Comparison of ENCODE assay signal across 18 cellular contexts in the genomic region with DNA sequence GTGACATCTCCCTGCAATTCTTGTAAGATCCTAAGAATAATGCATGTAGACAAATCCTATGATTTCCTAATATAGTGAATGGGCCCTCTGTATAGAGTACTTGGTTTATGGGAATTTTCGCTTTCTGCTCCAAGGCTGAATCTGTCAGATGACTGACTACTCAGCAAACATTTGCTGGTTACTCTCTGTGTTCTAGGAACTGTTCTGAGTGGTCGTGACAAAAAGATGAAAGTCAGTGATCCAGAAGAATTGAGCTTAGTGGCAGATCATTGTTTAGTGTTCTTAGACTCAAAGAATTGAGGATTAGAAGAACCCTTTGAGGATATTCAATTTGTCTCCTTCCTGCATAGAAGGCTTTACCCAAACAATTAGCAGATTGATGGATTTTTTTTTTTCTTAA. TPM values are rescaled to one million over a fixed set of nuclear protein-coding genes. Genes with fewer than 3 reads are reported as not detected.
DNase-seq lines count a peak whose midpoint lies in the region; TF ChIP-seq lines count a peak whose summit lies in the region.
"Had no signal": no experiment of that assay in that cellular context is flagged by ENCODE, and none has a peak within 500 bp of the region (broad histone marks: within the 10 kb centered on the region; RNA-seq: fewer than 3 reads in every experiment).

No MANE protein-coding gene starts in this region.

- H3K27ac Mint-ChIP-seq in activated naive CD4-positive, alpha-beta T cell treated with anti-CD3 and anti-CD28 coated beads, Interleukin-2, amount 50 U/mL, for 24 hours, result peak overlapping the region; percentile 94
- H3K27ac Mint-ChIP-seq in activated T-helper 1 cell treated with anti-CD3 and anti-CD28 coated beads, Interleukin-12 subunit alpha, Interleukin-12 subunit beta, Interleukin-2, Interleukin-4 antibody, amounts not matched to agents 30 ng/mL and 10 ng/mL and 1 ng/mL, durations not matched to agents 14 hours and 24 hours and 36 hours, result peak overlapping the region; percentile 95

- no peaks in the 10 kb centered on the region for H3K9me3 Mint-ChIP-seq in activated naive CD4-positive, alpha-beta T cell treated with anti-CD3 and anti-CD28 coated beads, Interleukin-2, amount 50 U/mL, for 24 hours
- H3K9me3 Mint-ChIP-seq in activated T-helper 1 cell treated with anti-CD3 and anti-CD28 coated beads, Interleukin-12 subunit alpha, Interleukin-12 subunit beta, Interleukin-2, Interleukin-4 antibody, amounts not matched to agents 30 ng/mL and 10 ng/mL and 1 ng/mL, durations not matched to agents 14 hours and 24 hours and 36 hours, result no peaks in the 10 kb centered on the region

- H3K27me3 Mint-ChIP-seq in activated naive CD4-positive, alpha-beta T cell treated with anti-CD3 and anti-CD28 coated beads, Interleukin-2, amount 50 U/mL, for 24 hours, result no peaks in the 10 kb centered on the region
- no peaks in the 10 kb centered on the region for H3K27me3 Mint-ChIP-seq in activated T-helper 1 cell treated with anti-CD3 and anti-CD28 coated beads, Interleukin-12 subunit alpha, Interleukin-12 subunit beta, Interleukin-2, Interleukin-4 antibody, amounts not matched to agents 30 ng/mL and 10 ng/mL and 1 ng/mL, durations not matched to agents 14 hours and 24 hours and 36 hours (ENCODE audit: insufficient read depth)

- H3K4me1 Mint-ChIP-seq in activated naive CD4-positive, alpha-beta T cell treated with anti-CD3 and anti-CD28 coated beads, Interleukin-2, amount 50 U/mL, for 24 hours, result peaks cover 90% of the 10 kb centered on the region
- peaks cover 81% of the 10 kb centered on the region for H3K4me1 Mint-ChIP-seq in activated T-helper 1 cell treated with anti-CD3 and anti-CD28 coated beads, Interleukin-12 subunit alpha, Interleukin-12 subunit beta, Interleukin-2, Interleukin-4 antibody, amounts not matched to agents 30 ng/mL and 10 ng/mL and 1 ng/mL, durations not matched to agents 14 hours and 24 hours and 36 hours (ENCODE audit: low read depth)

- peaks cover 46% of the 10 kb centered on the region for H3K36me3 Mint-ChIP-seq in activated naive CD4-positive, alpha-beta T cell treated with anti-CD3 and anti-CD28 coated beads, Interleukin-2, amount 50 U/mL, for 24 hours
- H3K36me3 Mint-ChIP-seq in activated T-helper 1 cell treated with anti-CD3 and anti-CD28 coated beads, Interleukin-12 subunit alpha, Interleukin-12 subunit beta, Interleukin-2, Interleukin-4 antibody, amounts not matched to agents 30 ng/mL and 10 ng/mL and 1 ng/mL, durations not matched to agents 14 hours and 24 hours and 36 hours (ENCODE audit: low read depth), result peaks cover 79% of the 10 kb centered on the region

- H3K27me3 ChIP-seq in esophagus squamous epithelium, result no peaks in the 10 kb centered on the region
- H3K27me3 ChIP-seq: sigmoid colon had no signal

- H3K36me3 ChIP-seq in esophagus squamous epithelium, result peaks cover 9 to 90% (median 33%) of the 10 kb centered on the region in 3 donors

- no peak for TF ChIP-seq CTCF in esophagus squamous epithelium (IDR thresholded peaks at IDR 0.05)
- no peak for TF ChIP-seq CTCF in GM10266 (IDR thresholded peaks at IDR 0.05; ENCODE audit: control insufficient read depth, insufficient read depth, low read depth, missing control alignments)

- H3K4me3 ChIP-seq in esophagus squamous epithelium, result no peak overlapping the region
- H3K4me3 ChIP-seq: sigmoid colon had no signal

- no peak overlapping the region for H3K27ac ChIP-seq in esophagus squamous epithelium
- H3K27ac ChIP-seq: sigmoid colon, VCaP had no signal

- intact Hi-C loops in activated T-helper 1 cell treated with anti-CD3 and anti-CD28 coated beads, Interleukin-12 subunit alpha, Interleukin-12 subunit beta, Interleukin-2, Interleukin-4 antibody, amounts not matched to agents 30 ng/mL and 10 ng/mL and 1 ng/mL, durations not matched to agents 14 hours and 24 hours and 36 hours (cut with micrococcal nuclease), result no loop called here
- intact Hi-C loops in esophagus squamous epithelium (cut with DNase I), result no loop called here

- no peak for DNase-seq in activated naive CD4-positive, alpha-beta T cell (lab: John Stamatoyannopoulos, UW)
- DNase-seq in activated T-helper 1 cell treated with anti-CD3 and anti-CD28 coated beads, Interleukin-12 subunit alpha, Interleukin-12 subunit beta, Interleukin-2, Interleukin-4 antibody, amounts not matched to agents 30 ng/mL and 10 ng/mL and 1 ng/mL, durations not matched to agents 14 hours and 24 hours and 36 hours (ENCODE audit: low spot score), result no peak
- DNase-seq in medulla oblongata (ENCODE audit: extremely low spot score) (peak; percentile 49), superior temporal gyrus (ENCODE audit: extremely low spot score) (peak; percentile 29), esophagus squamous epithelium (lab: John Stamatoyannopoulos, UW) (no peak), GM10266 (ENCODE audit: extremely low spot score) (no peak), NAMALWA (ENCODE audit: low spot score) (no peak)
- DNase-seq: activated CD8-positive, alpha-beta memory T cell treated with anti-CD3 and anti-CD28 coated beads, Interleukin-2, amount 50 U/mL, for 4 hours; Caco-2; caudate nucleus; hippocampal formation; NCI-H1694; NCI-H226; NK-92 treated with Interleukin-12 subunit alpha and Interleukin-12 subunit beta, amount 100 ng/mL, for 24 hours; sigmoid colon; SW 1271 had no signal

- peaks cover 0 to 48% (median 4%) of the 10 kb centered on the region in 3 donors for H3K4me1 ChIP-seq in esophagus squamous epithelium

- WGBS in esophagus squamous epithelium, 2 donors, result 52 to 65% methylated on average over 2 of the region's 2 CpGs

- no peak for TF ChIP-seq POLR2A in esophagus squamous epithelium (IDR thresholded peaks at IDR 0.05)

- H3K4me3 Mint-ChIP-seq in activated naive CD4-positive, alpha-beta T cell treated with anti-CD3 and anti-CD28 coated beads, Interleukin-2, amount 50 U/mL, for 24 hours, result peak overlapping the region; percentile 83
- peak overlapping the region; percentile 3 for H3K4me3 Mint-ChIP-seq in activated T-helper 1 cell treated with anti-CD3 and anti-CD28 coated beads, Interleukin-12 subunit alpha, Interleukin-12 subunit beta, Interleukin-2, Interleukin-4 antibody, amounts not matched to agents 30 ng/mL and 10 ng/mL and 1 ng/mL, durations not matched to agents 14 hours and 24 hours and 36 hours

- H3K9me3 ChIP-seq in esophagus squamous epithelium, result no peaks in the 10 kb centered on the region
- H3K9me3 ChIP-seq: Caco-2, sigmoid colon had no signal

RNA-seq across cellular contexts. Expression of a gene that starts 10.0 kb away (rescaled TPM):
- total RNA-seq in activated T-helper 1 cell treated with anti-CD3 and anti-CD28 coated beads, Interleukin-12 subunit alpha, Interleukin-12 subunit beta, Interleukin-2, Interleukin-4 antibody, amounts not matched to agents 30 ng/mL and 10 ng/mL and 1 ng/mL, durations not matched to agents 14 hours and 24 hours and 36 hours, result 430 and 484 TPM in 2 replicates
- 100 to 1,000 TPM in 3 of 4 donors, 10 to 100 TPM in 1; 87.3 to 202 (median 170) TPM for total RNA-seq in esophagus squamous epithelium

RNA-seq across cellular contexts. Expression of a gene that starts 37.4 kb away (rescaled TPM):
- total RNA-seq in activated T-helper 1 cell treated with anti-CD3 and anti-CD28 coated beads, Interleukin-12 subunit alpha, Interleukin-12 subunit beta, Interleukin-2, Interleukin-4 antibody, amounts not matched to agents 30 ng/mL and 10 ng/mL and 1 ng/mL, durations not matched to agents 14 hours and 24 hours and 36 hours, result 0.93 and 2.2 TPM in 2 replicates
- total RNA-seq in esophagus squamous epithelium, result under 1 TPM in 3 of 4 donors, not detected in 1; 0.09 to 0.29 (median 0.19) TPM

RNA-seq across cellular contexts. Expression of a gene that starts 37.5 kb away (rescaled TPM):
- total RNA-seq in activated T-helper 1 cell treated with anti-CD3 and anti-CD28 coated beads, Interleukin-12 subunit alpha, Interleukin-12 subunit beta, Interleukin-2, Interleukin-4 antibody, amounts not matched to agents 30 ng/mL and 10 ng/mL and 1 ng/mL, durations not matched to agents 14 hours and 24 hours and 36 hours, result 14.0 and 17.6 TPM in 2 replicates
- 1 to 10 TPM; 1.5 to 6.8 (median 5.1) TPM for total RNA-seq in esophagus squamous epithelium

Comparison
In these comparisons a context has a peak if more than half of its experiments do, and no peak if none do; other contexts are left out.
1. DNase-seq: peak in medulla oblongata (single experiment) and superior temporal gyrus (single experiment); none in activated naive CD4-positive, alpha-beta T cell (0 of 4), activated T-helper 1 cell treated with anti-CD3 and anti-CD28 coated beads, Interleukin-12 subunit alpha, Interleukin-12 subunit beta, Interleukin-2, Interleukin-4 antibody, amounts not matched to agents 30 ng/mL and 10 ng/mL and 1 ng/mL, durations not matched to agents 14 hours and 24 hours and 36 hours (single experiment), esophagus squamous epithelium (single experiment), GM10266 (single experiment) and NAMALWA (single experiment).